Comparison of ENCODE assay signal across 11 cellular contexts in the genomic region with DNA sequence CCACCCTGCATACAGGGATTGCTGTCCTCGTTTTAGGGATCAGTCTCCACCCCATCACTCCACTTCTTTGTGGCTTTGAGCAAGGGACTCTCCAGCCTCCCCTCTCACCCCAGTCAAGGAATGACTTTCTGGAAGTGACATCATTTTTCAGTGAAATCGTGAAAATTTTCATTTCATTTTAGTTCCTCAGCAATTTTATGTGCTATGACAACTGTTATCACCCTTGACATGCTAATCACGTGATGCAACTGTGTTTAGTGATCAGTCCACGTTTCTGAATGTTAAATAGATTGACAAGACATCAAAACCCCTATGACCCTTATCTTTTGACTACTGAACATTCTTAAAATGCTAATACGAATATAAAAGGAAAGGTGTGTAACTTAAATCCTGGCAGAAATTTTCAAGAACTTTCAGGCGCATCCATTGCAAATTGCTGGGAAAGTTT. TPM values are rescaled to one million over a fixed set of nuclear protein-coding genes. Genes with fewer than 3 reads are reported as not detected.
DNase-seq lines count a peak whose midpoint lies in the region; ATAC-seq, FAIRE-seq and TF ChIP-seq lines count a peak whose summit lies in the region.
"Had no signal": no experiment of that assay in that cellular context is flagged by ENCODE, and none has a peak within 500 bp of the region (broad histone marks: within the 10 kb centered on the region; RNA-seq: fewer than 3 reads in every experiment).

No MANE protein-coding gene starts in this region.

- no peaks in the 10 kb centered on the region for H3K36me3 ChIP-seq in DND-41 (ENCODE audit: insufficient read depth, low read length)
- no peaks in the 10 kb centered on the region for H3K36me3 ChIP-seq in mesendoderm (ENCODE audit: control insufficient read depth, insufficient read depth, low read length)
- H3K36me3 ChIP-seq in adrenal gland (replicated peaks in 1 of 2) = no peaks in the 10 kb centered on the region
- H3K36me3 ChIP-seq: SJCRH30 had no signal

- peak; percentile 36 for FAIRE-seq in A549 (lab: Jason Lieb, UNC)

- no peak overlapping the region for H3K4ac ChIP-seq in mesendoderm (ENCODE audit: low read depth, low read length)

- no peak overlapping the region for H3K18ac ChIP-seq in mesendoderm (ENCODE audit: low read length)

- H3K27me3 ChIP-seq in DND-41 (ENCODE audit: insufficient read depth, low read length, poor library complexity) (no peaks in the 10 kb centered on the region), mesendoderm (ENCODE audit: insufficient read depth, low read length, poor library complexity) (no peaks in the 10 kb centered on the region), adrenal gland (no peaks in the 10 kb centered on the region)
- H3K27me3 ChIP-seq: testis had no signal

- WGBS in A549 (ENCODE audit: missing lambda C conversion rate) = 55% methylated on average over 6 of the region's 6 CpGs
- WGBS in mesendoderm (ENCODE audit: extremely low coverage, insufficient coverage, low lambda C conversion rate) = no CpG with 5 or more reads among the region's 6 CpGs
- WGBS in adrenal gland, 4 donors = 55 to 64% (median 59%) methylated on average over 6 of the region's 6 CpGs

- H3K4me2 ChIP-seq in A549 = peak overlapping the region; percentile 80
- no peak overlapping the region; the same call in 1 of the 2 replicates for H3K4me2 ChIP-seq in DND-41 (ENCODE audit: insufficient read depth, low read length)
- H3K4me2 ChIP-seq in mesendoderm (ENCODE audit: low read length) = no peak overlapping the region

- CTCF ChIA-PET in A549 (lab: Yijun Ruan, JAX) = interaction anchor here (0.6 to 4.2 kb wide), 2 partner anchors 9 to 12 kb away, joined by 3 to 23 read pairs; no protein-coding TSS in a partner anchor

- TF ChIP-seq CTCF in A549 (IDR thresholded peaks at IDR 0.05) (no peak), DND-41 (IDR thresholded peaks at IDR 0.05; ENCODE audit: borderline replicate concordance, extremely low read depth, low read length, poor library complexity, severe bottlenecking) (no peak), adrenal gland (IDR thresholded peaks at IDR 0.05) (no peak)

- peaks cover 18% of the 10 kb centered on the region for H3K4me1 Mint-ChIP-seq in activated T-helper 17 cell treated with anti-CD3 and anti-CD28 coated beads, Interleukin-2, amount 50 U/mL, for 72 hours

- no peak overlapping the region for H4K5ac ChIP-seq in mesendoderm (ENCODE audit: low read length)

- H3K4me3 Mint-ChIP-seq in activated T-helper 17 cell treated with anti-CD3 and anti-CD28 coated beads, Interleukin-2, amount 50 U/mL, for 72 hours = peak overlapping the region; percentile 68

- intact Hi-C loops in adrenal gland (cut with DNase I) = no loop called here

- H3K4me1 ChIP-seq in A549 (peaks cover 14% of the 10 kb centered on the region; the same call in 2 of the 3 replicates), DND-41 (ENCODE audit: insufficient read depth, low read length) (peaks cover 17% of the 10 kb centered on the region), mesendoderm (ENCODE audit: control insufficient read depth, low read depth, low read length) (no peaks in the 10 kb centered on the region), adrenal gland (replicated peaks in 1 of 2) (peaks cover 0 to 10% of the 10 kb centered on the region in 2 donors)
- H3K4me1 ChIP-seq: SJCRH30 had no signal

- TF ChIP-seq RAD21 in A549 (conservative IDR thresholded peaks at IDR 0.05 in 1 of 2, IDR thresholded peaks at IDR 0.05 in 1 of 2) = no peak

- H2AFZ ChIP-seq in DND-41 (ENCODE audit: low read depth, low read length) = no peak overlapping the region

- H3K9me3 ChIP-seq in A549 = peaks cover 7% of the 10 kb centered on the region; the same call in 2 of the 3 replicates
- H3K9me3 ChIP-seq in DND-41 (ENCODE audit: insufficient read depth, low read length, severe bottlenecking) = peaks cover 6% of the 10 kb centered on the region
- no peaks in the 10 kb centered on the region for H3K9me3 ChIP-seq in adrenal gland (replicated peaks in 1 of 3)
- H3K9me3 ChIP-seq: SJCRH30, testis had no signal

- H4K20me1 ChIP-seq in DND-41 (ENCODE audit: insufficient read depth, low read length) = no peaks in the 10 kb centered on the region

- peaks cover 16% of the 10 kb centered on the region for H3K36me3 Mint-ChIP-seq in activated T-helper 17 cell treated with anti-CD3 and anti-CD28 coated beads, Interleukin-2, amount 50 U/mL, for 72 hours (ENCODE audit: low read depth)

- POLR2A ChIA-PET in A549 (lab: Yijun Ruan, JAX) = no interaction called here

- peak overlapping the region; percentile 77 for H3K56ac ChIP-seq in mesendoderm (ENCODE audit: low read length)

- H3K9ac ChIP-seq in DND-41 (ENCODE audit: low read depth, low read length) (0 out of 2 replicates have a peak overlapping the region, but pooled peaks have one; percentile 17), mesendoderm (ENCODE audit: low read length) (no peak overlapping the region)

- H3K79me2 ChIP-seq in DND-41 (ENCODE audit: insufficient read depth, low read length) (no peaks in the 10 kb centered on the region), mesendoderm (ENCODE audit: control insufficient read depth, insufficient read depth, low read length) (no peaks in the 10 kb centered on the region)

- DNase-seq in A549 (ENCODE audit: low read depth in 1 of 2, low spot score in 1 of 2) (no peak), DND-41 (no peak), mesendoderm (no peak), NOMO-1 treated with dmso at 0.1 percent for 144 hours (lab: John Stamatoyannopoulos, UW; ENCODE audit: unreplicated experiment) (no peak), amygdala (lab: John Stamatoyannopoulos, UW) (no peak), adrenal gland (no peak), COLO668 (lab: John Stamatoyannopoulos, UW; ENCODE audit: unreplicated experiment) (no peak)
- DNase-seq: NCI-H510A treated with DMSO at 0.1 percent for 48 hours, SJCRH30 had no signal

- no peaks in the 10 kb centered on the region for H3K79me1 ChIP-seq in mesendoderm (ENCODE audit: low read length)

- peaks cover 69% of the 10 kb centered on the region for H3K27me3 Mint-ChIP-seq in activated T-helper 17 cell treated with anti-CD3 and anti-CD28 coated beads, Interleukin-2, amount 50 U/mL, for 72 hours

- H3K23ac ChIP-seq in mesendoderm (ENCODE audit: low read length) = no peak overlapping the region

- no peak overlapping the region for H2BK5ac ChIP-seq in mesendoderm (ENCODE audit: low read length)

- H2BK15ac ChIP-seq in mesendoderm (replicated peaks; ENCODE audit: low read depth) = no peak overlapping the region

- peak overlapping the region; percentile 72 to 87; a peak in 5 of 6 replicates for H3K27ac ChIP-seq in A549
- no peak overlapping the region for H3K27ac ChIP-seq in DND-41 (ENCODE audit: low read length)
- no peak overlapping the region for H3K27ac ChIP-seq in mesendoderm (ENCODE audit: low read depth, low read length)
- H3K27ac ChIP-seq in adrenal gland = peak overlapping the region in 1 of 5 donors; percentile 70
- H3K27ac ChIP-seq: SJCRH30, testis had no signal

- H2BK120ac ChIP-seq in mesendoderm (ENCODE audit: low read depth, low read length) = no peak overlapping the region

- H3K4me3 ChIP-seq in A549 = peak overlapping the region; percentile 39; the same call in 2 of the 3 replicates
- peak overlapping the region in 1 of 2 experiments; percentile 39; a peak in 2 of 4 replicates for H3K4me3 ChIP-seq in DND-41 (ENCODE audit: low read depth in 1 of 2, low read length in 2 of 2)
- no peak overlapping the region for H3K4me3 ChIP-seq in mesendoderm (ENCODE audit: low read length)
- no peak overlapping the region for H3K4me3 ChIP-seq in adrenal gland
- H3K4me3 ChIP-seq: SJCRH30 had no signal

- no peak overlapping the region for H2AK5ac ChIP-seq in mesendoderm (ENCODE audit: low read length)

- no peak for ATAC-seq in A549
- no peak for ATAC-seq in DND-41 (ENCODE audit: insufficient read depth, low read depth)
- no peak for ATAC-seq in activated T-helper 17 cell treated with anti-CD3 and anti-CD28 coated beads, Interleukin-2, amount 50 U/mL, for 72 hours (replicated peaks)

- no peak for TF ChIP-seq EP300 in A549 (IDR thresholded peaks at IDR 0.05)

- TF ChIP-seq POLR2A in A549 (IDR thresholded peaks at IDR 0.05; ENCODE audit: low read length) = no peak
- TF ChIP-seq POLR2A in adrenal gland (IDR thresholded peaks at IDR 0.05) = no peak

- H3K9me3 Mint-ChIP-seq in activated T-helper 17 cell treated with anti-CD3 and anti-CD28 coated beads, Interleukin-2, amount 50 U/mL, for 72 hours = peaks cover 23% of the 10 kb centered on the region

- no peak overlapping the region for H4K8ac ChIP-seq in mesendoderm (ENCODE audit: low read depth, low read length)

- H3K27ac Mint-ChIP-seq in activated T-helper 17 cell treated with anti-CD3 and anti-CD28 coated beads, Interleukin-2, amount 50 U/mL, for 72 hours = no peak overlapping the region

RNA-seq across cellular contexts. Expression of a gene that starts 8.0 kb away (rescaled TPM):
- polyA plus RNA-seq in A549 (2011; rRNA removed) (1.8 and 2.1 TPM in 2 replicates), A549 (2017; fragmentation: RNase III; extraction: RNeasy Plus Mini Kit Qiagen cat#74134 plus additional on column Dnase treatment) (7.9 to 9.5 TPM (median 8.2 TPM) in 3 replicates), adrenal gland (10 to 100 TPM in 1 of 3 donors, 1 to 10 TPM in 1, not detected in 1; 4.6 to 39.6 TPM)
- 5.7 and 5.8 TPM in 2 replicates for polyA plus RNA-seq in A549 (2012; cell fraction: cytosol; rRNA removed)
- polyA plus RNA-seq in A549 (2012; cell fraction: nucleus; rRNA removed) = 5.8 and 5.9 TPM in 2 replicates
- not detected in 2 replicates for polyA minus RNA-seq in A549 (2011; rRNA and poly(A)+ RNA removed)
- total RNA-seq in activated T-helper 17 cell treated with anti-CD3 and anti-CD28 coated beads, Interleukin-2, amount 50 U/mL, for 72 hours = not detected
- 3.6 TPM for polyA plus RNA-seq in mesendoderm (2013, experiment 1 of 2)
- polyA plus RNA-seq in mesendoderm (2013, experiment 2 of 2) = 3.6 TPM
- 1 to 10 TPM in 6 of 8 donors, not detected in 2; 2.4 to 8.2 (median 6.0) TPM for total RNA-seq in adrenal gland
- total RNA-seq: SJCRH30 had no signal

RNA-seq across cellular contexts. Expression of a gene that starts 17.6 kb away (rescaled TPM):
- 0.25 and 0.29 TPM in 2 replicates for polyA plus RNA-seq in A549 (2011; rRNA removed)
- 0.24 and 0.30 TPM in 2 replicates for polyA plus RNA-seq in A549 (2012; cell fraction: cytosol; rRNA removed)
- polyA plus RNA-seq in A549 (2012; cell fraction: nucleus; rRNA removed) = 0.44 and 0.54 TPM in 2 replicates
- polyA plus RNA-seq in A549 (2017; fragmentation: RNase III; extraction: RNeasy Plus Mini Kit Qiagen cat#74134 plus additional on column Dnase treatment) = 0.45 to 1.2 TPM (median 1.1 TPM) in 3 replicates
- polyA minus RNA-seq in A549 (2011; rRNA and poly(A)+ RNA removed) = 0.44 TPM in 1 of 2 replicates, not detected in the other
- not detected for total RNA-seq in activated T-helper 17 cell treated with anti-CD3 and anti-CD28 coated beads, Interleukin-2, amount 50 U/mL, for 72 hours
- 1.5 TPM for polyA plus RNA-seq in mesendoderm (2013, experiment 1 of 2)
- 1.3 TPM for polyA plus RNA-seq in mesendoderm (2013, experiment 2 of 2)
- 1 to 10 TPM in 3 of 8 donors, under 1 TPM in 4, not detected in 1; 0.27 to 3.4 (median 0.75) TPM for total RNA-seq in adrenal gland
- 1 to 10 TPM in 1 of 3 donors, under 1 TPM in 2; 0.26 to 1.8 (median 0.77) TPM for polyA plus RNA-seq in adrenal gland

Comparison
In these comparisons a context has a peak if more than half of its experiments do, and no peak if none do; other contexts are left out.
1. H3K27ac ChIP-seq: peak in A549 (2 of 2); none in DND-41 (single experiment) and mesendoderm (single experiment).